In the genomic region with DNA sequence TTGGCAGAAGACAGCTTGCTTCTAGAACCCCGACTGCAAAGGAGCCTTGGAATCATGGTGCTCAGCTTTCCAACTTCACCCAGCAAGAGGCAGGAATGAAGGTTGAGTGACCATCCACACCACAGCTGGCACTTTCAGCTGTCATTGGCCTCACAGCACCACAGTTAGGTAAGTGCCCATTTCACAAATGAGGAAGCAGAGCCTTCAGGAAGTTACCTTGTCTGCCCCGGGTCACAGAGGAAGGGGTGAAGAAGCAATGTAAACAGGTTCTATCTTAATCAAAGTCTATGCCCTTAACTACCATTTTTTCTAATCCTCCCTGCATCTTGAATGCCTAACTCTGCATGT, we compare ENCODE assay signal across 13 cellular contexts.
DNase-seq lines count a peak whose midpoint lies in the region; ATAC-seq and TF ChIP-seq lines count a peak whose summit lies in the region.
"Had no signal": no experiment of that assay in that cellular context is flagged by ENCODE, and none has a peak within 500 bp of the region (broad histone marks: within the 10 kb centered on the region; RNA-seq: fewer than 3 reads in every experiment).

No MANE protein-coding gene starts in this region.

- ATAC-seq in right cardiac atrium, result no peak
- ATAC-seq in left colon, result peak; percentile 56
- ATAC-seq: left lobe of liver had no signal

- intact Hi-C loops in left ventricle myocardium inferior (cut with micrococcal nuclease) (no loop called here), right cardiac atrium (cut with DNase I) (no loop called here), PC-9 (cut with micrococcal nuclease; ENCODE audit: unreplicated experiment) (no loop called here), left colon (cut with DNase I, micrococcal nuclease) (no loop called here)

- DNase-seq in left ventricle myocardium inferior, result no peak
- DNase-seq in right cardiac atrium, result no peak
- peak in 1 of 2 experiments; percentile 7 for DNase-seq in PC-9
- peak in 1 of 2 donors; percentile 31 for DNase-seq in left colon
- DNase-seq in type B pancreatic cell (ENCODE audit: extremely low spot score, unreplicated experiment), result no peak
- no peak for DNase-seq in NK-92 (lab: John Stamatoyannopoulos, UW; ENCODE audit: unreplicated experiment)
- DNase-seq in HuH-7.5 (ENCODE audit: low spot score), result no peak
- DNase-seq in stimulated activated naive CD4-positive, alpha-beta T cell treated with Interleukin-2 at 50 U/mL for 16 hours (lab: John Stamatoyannopoulos, UW), result no peak
- DNase-seq: activated naive CD4-positive, alpha-beta T cell; T-cell had no signal

- peaks cover 32% of the 10 kb centered on the region for H3K4me1 Mint-ChIP-seq in type B pancreatic cell (ENCODE audit: unreplicated experiment)
- H3K4me1 Mint-ChIP-seq: nephron had no signal

- H3K27ac Mint-ChIP-seq in type B pancreatic cell, result peak overlapping the region; percentile 98
- H3K27ac Mint-ChIP-seq: nephron had no signal

- H3K4me1 ChIP-seq in left ventricle myocardium inferior (peaks cover 29% of the 10 kb centered on the region), right cardiac atrium (ENCODE audit: control insufficient read depth, insufficient read depth, low read length) (peaks cover 13% of the 10 kb centered on the region), PC-9 (replicated peaks; ENCODE audit: insufficient read depth) (peaks cover 42% of the 10 kb centered on the region)
- H3K4me1 ChIP-seq: Peyer's patch had no signal

- H4K20me1 ChIP-seq in PC-9 (ENCODE audit: insufficient read depth), result no peaks in the 10 kb centered on the region

- no peaks in the 10 kb centered on the region for H3K9me2 ChIP-seq in PC-9 (ENCODE audit: insufficient read depth)

- 0 out of 2 replicates have a peak overlapping the region, but pooled peaks have one; percentile 41 for H2AFZ ChIP-seq in PC-9

- no peaks in the 10 kb centered on the region for H3K27me3 Mint-ChIP-seq in type B pancreatic cell
- H3K27me3 Mint-ChIP-seq: T-cell had no signal

- CTCF ChIA-PET in PC-9 (lab: Charles Lee), result interaction anchor here (0.6 kb wide), 1 partner anchor 208 kb away, joined by 3 read pairs; no protein-coding TSS in a partner anchor

- POLR2A ChIA-PET in PC-9 (lab: Charles Lee; ENCODE audit: unreplicated experiment), result no interaction called here

- no peaks in the 10 kb centered on the region for H3K9me3 Mint-ChIP-seq in type B pancreatic cell
- H3K9me3 Mint-ChIP-seq: nephron, T-cell had no signal

- H3K4me3 ChIP-seq in left ventricle myocardium inferior (no peak overlapping the region), right cardiac atrium (ENCODE audit: low read length) (no peak overlapping the region), PC-9 (no peak overlapping the region)
- H3K4me3 ChIP-seq: Peyer's patch had no signal

- H3K27ac ChIP-seq in left ventricle myocardium inferior (replicated peaks) (peak overlapping the region; percentile 54), right cardiac atrium (ENCODE audit: low read length) (no peak overlapping the region), PC-9 (peak overlapping the region; percentile 68)

- H3K9me3 ChIP-seq in left ventricle myocardium inferior (replicated peaks) (no peaks in the 10 kb centered on the region), right cardiac atrium (ENCODE audit: control insufficient read depth, low read length) (no peaks in the 10 kb centered on the region), PC-9 (ENCODE audit: insufficient read depth, low read depth) (no peaks in the 10 kb centered on the region)
- H3K9me3 ChIP-seq: Peyer's patch had no signal

- peaks cover 34% of the 10 kb centered on the region for H3F3A ChIP-seq in PC-9 (ENCODE audit: insufficient read depth, low read depth)

- no peaks in the 10 kb centered on the region for H3K36me3 ChIP-seq in left ventricle myocardium inferior
- H3K36me3 ChIP-seq in PC-9 (ENCODE audit: low read depth), result no peaks in the 10 kb centered on the region
- H3K36me3 ChIP-seq: Peyer's patch had no signal

- no peaks in the 10 kb centered on the region for H3K27me3 ChIP-seq in left ventricle myocardium inferior (ENCODE audit: low read depth)
- no peaks in the 10 kb centered on the region for H3K27me3 ChIP-seq in right cardiac atrium (ENCODE audit: control insufficient read depth, insufficient read depth)
- no peaks in the 10 kb centered on the region for H3K27me3 ChIP-seq in PC-9 (ENCODE audit: insufficient read depth, low read depth)
- H3K27me3 ChIP-seq: Peyer's patch had no signal

- H3K4me3 Mint-ChIP-seq in type B pancreatic cell, result peak overlapping the region; percentile 67
- H3K4me3 Mint-ChIP-seq: nephron, T-cell had no signal

- peak overlapping the region; percentile 63 for H3K4me2 ChIP-seq in PC-9

- H3K79me2 ChIP-seq in PC-9 (ENCODE audit: low read depth), result no peaks in the 10 kb centered on the region

- no TSS peak for BruUV-seq in PC-9 (replicated peaks; lab: Mats Ljungman, UMichigan)

- WGBS in right cardiac atrium, result 60% methylated on average over 2 of the region's 2 CpGs

- TF ChIP-seq CTCF in left ventricle myocardium inferior (IDR thresholded peaks at IDR 0.05; ENCODE audit: borderline replicate concordance) (no peak), PC-9 (conservative IDR thresholded peaks at IDR 0.05) (no peak), type B pancreatic cell (conservative IDR thresholded peaks at IDR 0.05) (no peak)

- no peaks in the 10 kb centered on the region for H3K36me3 Mint-ChIP-seq in type B pancreatic cell
- H3K36me3 Mint-ChIP-seq: T-cell had no signal
